17 cellular contexts compared by ENCODE assay signal in the genomic region with DNA sequence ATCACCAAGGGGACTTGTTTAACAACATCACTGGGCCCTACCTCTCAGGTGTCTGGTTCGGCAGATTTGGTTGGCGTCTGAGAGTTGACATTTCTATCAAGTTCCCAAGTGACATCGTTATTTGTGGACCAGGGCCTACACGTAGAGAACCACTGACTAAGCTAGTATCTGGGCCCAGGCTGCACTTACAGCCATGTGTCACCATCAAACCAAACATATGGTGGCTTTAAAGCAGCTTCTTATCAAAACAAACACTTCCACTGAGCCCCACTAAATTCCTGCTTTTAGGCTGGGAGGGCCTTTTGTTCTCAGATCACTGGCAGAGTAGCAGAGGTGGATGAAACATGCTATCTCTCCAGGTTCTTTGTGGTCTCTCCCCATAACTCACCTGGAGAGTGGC.
"Had no signal": no experiment of that assay in that cellular context is flagged by ENCODE, and none has a peak within 500 bp of the region (broad histone marks: within the 10 kb centered on the region; RNA-seq: fewer than 3 reads in every experiment).

No MANE protein-coding gene starts in this region.

- H3K4me3 Mint-ChIP-seq: activated naive CD4-positive, alpha-beta T cell treated with anti-CD3 and anti-CD28 coated beads for 36 hours; activated T-cell treated with anti-CD3 and anti-CD28 coated beads, Interleukin-2, amount 50 U/mL, for 4 hours; immature natural killer cell; memory B cell; naive thymus-derived CD8-positive, alpha-beta T cell; stimulated activated naive CD8-positive, alpha-beta T cell treated with anti-CD3 and anti-CD28 coated beads, Interleukin-15, Interleukin-2, amounts not matched to agents 100 ng/mL and 50 ng/mL, for 24 hours; type B pancreatic cell had no signal

- H3K9me3 ChIP-seq: body of pancreas, prostate gland, right atrium auricular region had no signal

- H3K9me3 Mint-ChIP-seq: activated naive CD4-positive, alpha-beta T cell treated with anti-CD3 and anti-CD28 coated beads for 36 hours; activated T-cell treated with anti-CD3 and anti-CD28 coated beads, Interleukin-2, amount 50 U/mL, for 4 hours; immature natural killer cell; memory B cell; naive thymus-derived CD8-positive, alpha-beta T cell; stimulated activated naive CD8-positive, alpha-beta T cell treated with anti-CD3 and anti-CD28 coated beads, Interleukin-15, Interleukin-2, amounts not matched to agents 100 ng/mL and 50 ng/mL, for 24 hours; type B pancreatic cell had no signal

- H3K27ac Mint-ChIP-seq: activated naive CD4-positive, alpha-beta T cell treated with anti-CD3 and anti-CD28 coated beads for 36 hours; immature natural killer cell; memory B cell; naive thymus-derived CD8-positive, alpha-beta T cell; stimulated activated naive CD8-positive, alpha-beta T cell treated with anti-CD3 and anti-CD28 coated beads, Interleukin-15, Interleukin-2, amounts not matched to agents 100 ng/mL and 50 ng/mL, for 24 hours; type B pancreatic cell had no signal

- H3K27ac ChIP-seq: body of pancreas, dorsolateral prefrontal cortex, prostate gland, right atrium auricular region had no signal

- DNase-seq: activated CD4-positive, alpha-beta T cell treated with anti-CD3 and anti-CD28 coated beads, Interleukin-2, amount 50 U/mL, for 1 hour; activated CD8-positive, alpha-beta memory T cell treated with anti-CD3 and anti-CD28 coated beads, Interleukin-2, amount 50 U/mL, for 4 hours; activated naive CD4-positive, alpha-beta T cell treated with anti-CD3 and anti-CD28 coated beads for 36 hours; activated T-cell treated with anti-CD3 and anti-CD28 coated beads, Interleukin-2, amount 50 U/mL, for 4 hours; body of pancreas; dorsolateral prefrontal cortex; foreskin melanocyte; immature natural killer cell; naive thymus-derived CD8-positive, alpha-beta T cell; stimulated activated CD4-positive, alpha-beta T cell treated with anti-CD3 and anti-CD28 coated beads, Interleukin-2, amount 100 ng/mL, for 24 hours; T1000 had no signal

- H3K36me3 Mint-ChIP-seq: immature natural killer cell; memory B cell; naive thymus-derived CD8-positive, alpha-beta T cell; type B pancreatic cell had no signal

- H3K4me1 ChIP-seq: body of pancreas, prostate gland had no signal

- H3K27me3 Mint-ChIP-seq: memory B cell; stimulated activated naive CD8-positive, alpha-beta T cell treated with anti-CD3 and anti-CD28 coated beads, Interleukin-15, Interleukin-2, amounts not matched to agents 100 ng/mL and 50 ng/mL, for 24 hours; type B pancreatic cell had no signal

- H3K4me3 ChIP-seq: body of pancreas, dorsolateral prefrontal cortex, prostate gland, right atrium auricular region had no signal

- ATAC-seq: activated CD4-positive, CD25-positive, alpha-beta regulatory T cell treated with anti-CD3 and anti-CD28 coated beads, Interleukin-2, amount 50 U/mL, for 24 hours; activated T-cell treated with anti-CD3 and anti-CD28 coated beads, Interleukin-2, amount 50 U/mL, for 4 hours; body of pancreas; naive thymus-derived CD8-positive, alpha-beta T cell had no signal

- H3K36me3 ChIP-seq: prostate gland, right atrium auricular region had no signal

- H3K27me3 ChIP-seq: body of pancreas, dorsolateral prefrontal cortex, right atrium auricular region had no signal
